ENCODE assay signal across 26 cellular contexts in the genomic region with DNA sequence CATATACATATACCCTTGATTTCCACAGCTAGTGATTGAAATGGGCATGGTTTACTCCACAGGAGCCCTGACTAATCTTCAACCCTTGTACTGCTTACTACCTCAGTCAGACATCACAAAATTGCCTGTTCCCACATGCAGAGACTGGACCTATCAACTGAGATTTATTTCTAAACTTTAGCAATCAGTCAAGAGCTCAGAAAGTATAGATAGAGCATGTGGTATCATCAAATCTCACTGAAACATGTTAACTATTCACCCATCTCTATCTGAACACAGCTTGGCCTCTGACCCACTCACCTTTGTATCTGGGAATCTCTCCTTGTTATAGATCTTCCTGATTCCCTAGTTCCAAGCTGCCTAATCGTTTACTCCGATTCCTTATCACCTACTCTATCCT. TPM values are rescaled to one million over a fixed set of nuclear protein-coding genes. Genes with fewer than 3 reads are reported as not detected.
DNase-seq lines count a peak whose midpoint lies in the region; ATAC-seq, FAIRE-seq and TF ChIP-seq lines count a peak whose summit lies in the region.
"Had no signal": no experiment of that assay in that cellular context is flagged by ENCODE, and none has a peak within 500 bp of the region (broad histone marks: within the 10 kb centered on the region; RNA-seq: fewer than 3 reads in every experiment).

No MANE protein-coding gene starts in this region.

- H3K27me3 ChIP-seq in BLaER1 treated with 17β-estradiol and CSF1 and Interleukin-3, amounts not matched to agents 10 nM and 100 nM = no peaks in the 10 kb centered on the region
- H3K27me3 ChIP-seq in hepatocyte (no peaks in the 10 kb centered on the region), BE2C (no peaks in the 10 kb centered on the region), pancreas (no peaks in the 10 kb centered on the region)
- no peaks in the 10 kb centered on the region for H3K27me3 ChIP-seq in naive thymus-derived CD4-positive, alpha-beta T cell (ENCODE audit: control insufficient read depth in 2 of 2, insufficient read depth in 2 of 2, low read length in 2 of 2)
- H3K27me3 ChIP-seq: body of pancreas, esophagus squamous epithelium, transverse colon had no signal

- intact Hi-C loops in naive thymus-derived CD4-positive, alpha-beta T cell (cut with micrococcal nuclease) = loop anchor here in 1 of 2 donors (2.0 kb wide), 1 partner anchor 14 kb away; the partner anchor contains the start of gene ADAM10
- intact Hi-C loops in pancreas (cut with DNase I) = no loop called here

- peak overlapping the region in 7 of 11 experiments; percentile 13 to 98 (median 19); a peak in 13 of 22 replicates for H3K4me2 ChIP-seq in BLaER1 treated with 17β-estradiol and CSF1 and Interleukin-3, amounts not matched to agents 10 nM and 100 nM
- H3K4me2 ChIP-seq in hepatocyte = peak overlapping the region; percentile 40

- H2AFZ ChIP-seq in hepatocyte = no peak overlapping the region

- DNase-seq in RWPE1 (ENCODE audit: low spot score) = peak; percentile 13
- DNase-seq in hepatocyte (ENCODE audit: low spot score) = no peak
- DNase-seq in naive thymus-derived CD4-positive, alpha-beta T cell = no peak
- no peak for DNase-seq in BE2C
- no peak for DNase-seq in DMS153 (lab: John Stamatoyannopoulos, UW)
- no peak for DNase-seq in hepatic stellate cell (ENCODE audit: low spot score)
- no peak for DNase-seq in pancreas
- DNase-seq: ACHN; activated CD4-positive, alpha-beta T cell treated with anti-CD3 and anti-CD28 coated beads, Interleukin-2, amount 10 ng/mL, durations not matched to agents 7 days and 5 days; activated CD8-positive, alpha-beta memory T cell treated with anti-CD3 and anti-CD28 coated beads, Interleukin-2, amount 10 ng/mL, durations not matched to agents 7 days and 5 days; activated naive CD8-positive, alpha-beta T cell treated with anti-CD3 and anti-CD28 coated beads, Interleukin-2, amount 10 ng/mL, durations not matched to agents 7 days and 5 days; C1 segment of cervical spinal cord; effector CD8-positive, alpha-beta T cell; esophagus squamous epithelium; NCI-H1105; NCI-H510A; NK-92 treated with Interleukin-12 subunit alpha and Interleukin-12 subunit beta, amount 100 ng/mL, for 24 hours; stimulated activated CD4-positive, alpha-beta T cell treated with anti-CD3 and anti-CD28 coated beads, Interleukin-4, amount 100 ng/mL, for 4 hours; stimulated activated naive CD8-positive, alpha-beta T cell treated with anti-CD3 and anti-CD28 coated beads, Interleukin-15, Interleukin-2, amounts not matched to agents 100 U/mL and 50 U/mL, for 24 hours; T-helper 2 cell; transverse colon had no signal

- H3K4me3 Mint-ChIP-seq in naive thymus-derived CD4-positive, alpha-beta T cell = peak overlapping the region in 1 of 10 donors; percentile 12
- H3K4me3 Mint-ChIP-seq: activated CD4-positive, alpha-beta T cell treated with anti-CD3 and anti-CD28 coated beads, Interleukin-2, amount 10 ng/mL, durations not matched to agents 7 days and 5 days; activated CD8-positive, alpha-beta memory T cell treated with anti-CD3 and anti-CD28 coated beads, Interleukin-2, amount 10 ng/mL, durations not matched to agents 7 days and 5 days; activated naive CD8-positive, alpha-beta T cell treated with anti-CD3 and anti-CD28 coated beads, Interleukin-2, amount 10 ng/mL, durations not matched to agents 7 days and 5 days; activated T-helper 1 cell treated with anti-CD3 and anti-CD28 coated beads, Interleukin-12 subunit alpha, Interleukin-12 subunit beta, Interleukin-2, Interleukin-4 antibody, amounts not matched to agents 30 ng/mL and 10 ng/mL and 1 ng/mL, durations not matched to agents 14 hours and 24 hours and 36 hours had no signal

- H3K36me3 ChIP-seq in BLaER1 treated with 17β-estradiol and CSF1 and Interleukin-3, amounts not matched to agents 10 nM and 100 nM = peaks cover 17 to 54% (median 43%) of the 10 kb centered on the region in 11 experiments
- H3K36me3 ChIP-seq in hepatocyte (replicated peaks; ENCODE audit: insufficient read depth, low read depth) = peaks cover 3% of the 10 kb centered on the region
- H3K36me3 ChIP-seq in naive thymus-derived CD4-positive, alpha-beta T cell (ENCODE audit: control insufficient read depth in 2 of 3, insufficient read depth in 3 of 3, low read length in 3 of 3) = no peaks in the 10 kb centered on the region
- H3K36me3 ChIP-seq in BE2C = no peaks in the 10 kb centered on the region
- H3K36me3 ChIP-seq in pancreas = no peaks in the 10 kb centered on the region
- H3K36me3 ChIP-seq: esophagus squamous epithelium, transverse colon had no signal

- 8% methylated on average over 2 of the region's 2 CpGs for WGBS in hepatocyte (ENCODE audit: low lambda C conversion rate, missing lambda C conversion rate)
- 21 to 29% methylated on average over 2 of the region's 2 CpGs for WGBS in pancreas, 2 donors

- peak overlapping the region in 1 of 11 experiments; percentile 7; a peak in 1 of 22 replicates for H3K9ac ChIP-seq in BLaER1 treated with 17β-estradiol and CSF1 and Interleukin-3, amounts not matched to agents 10 nM and 100 nM

- CTCF ChIA-PET in RWPE1 (lab: Yijun Ruan, JAX) = interaction anchor here (0.6 to 1.0 kb wide), 2 partner anchors 14 to 25 kb away, joined by 3 read pairs; no protein-coding TSS in a partner anchor
- CTCF ChIA-PET in naive thymus-derived CD4-positive, alpha-beta T cell (lab: Charles Lee) = no interaction called here

- H4K20me1 ChIP-seq in BLaER1 treated with 17β-estradiol and CSF1 and Interleukin-3, amounts not matched to agents 10 nM and 100 nM = peaks cover 35 to 96% (median 50%) of the 10 kb centered on the region in 11 experiments
- peaks cover 70% of the 10 kb centered on the region for H4K20me1 ChIP-seq in hepatocyte (ENCODE audit: insufficient read depth, poor library complexity, severe bottlenecking)

- H3K27ac Mint-ChIP-seq in naive thymus-derived CD4-positive, alpha-beta T cell = peak overlapping the region in 5 of 9 donors; percentile 4 to 84 (median 22)
- H3K27ac Mint-ChIP-seq: activated CD4-positive, alpha-beta T cell treated with anti-CD3 and anti-CD28 coated beads, Interleukin-2, amount 10 ng/mL, durations not matched to agents 7 days and 5 days; activated CD8-positive, alpha-beta memory T cell treated with anti-CD3 and anti-CD28 coated beads, Interleukin-2, amount 10 ng/mL, durations not matched to agents 7 days and 5 days; activated naive CD8-positive, alpha-beta T cell treated with anti-CD3 and anti-CD28 coated beads, Interleukin-2, amount 10 ng/mL, durations not matched to agents 7 days and 5 days; activated T-helper 1 cell treated with anti-CD3 and anti-CD28 coated beads, Interleukin-12 subunit alpha, Interleukin-12 subunit beta, Interleukin-2, Interleukin-4 antibody, amounts not matched to agents 30 ng/mL and 10 ng/mL and 1 ng/mL, durations not matched to agents 14 hours and 24 hours and 36 hours had no signal

- POLR2A ChIA-PET in RWPE1 (lab: Yijun Ruan, JAX; ENCODE audit: low non-redundant PET) = no interaction called here
- POLR2A ChIA-PET in naive thymus-derived CD4-positive, alpha-beta T cell (lab: Charles Lee) = no interaction called here

- peaks cover 71 to 98% (median 84%) of the 10 kb centered on the region in 10 experiments for H3K4me1 ChIP-seq in BLaER1 treated with 17β-estradiol and CSF1 and Interleukin-3, amounts not matched to agents 10 nM and 100 nM
- H3K4me1 ChIP-seq in hepatocyte (ENCODE audit: insufficient read depth) = peaks cover 9% of the 10 kb centered on the region
- peaks cover 13 to 14% of the 10 kb centered on the region in 2 donors for H3K4me1 ChIP-seq in naive thymus-derived CD4-positive, alpha-beta T cell (ENCODE audit: control insufficient read depth in 2 of 2, insufficient read depth in 2 of 2, low read length in 2 of 2)
- H3K4me1 ChIP-seq in BE2C = peaks cover 6% of the 10 kb centered on the region
- H3K4me1 ChIP-seq in pancreas = peaks cover 0 to 7% (median 5%) of the 10 kb centered on the region in 3 donors

- ATAC-seq in naive thymus-derived CD4-positive, alpha-beta T cell = no peak
- ATAC-seq in pancreas = no peak
- ATAC-seq: activated CD8-positive, alpha-beta memory T cell treated with anti-CD3 and anti-CD28 coated beads, Interleukin-2, amount 10 ng/mL, durations not matched to agents 7 days and 5 days; body of pancreas; stimulated activated naive CD8-positive, alpha-beta T cell treated with anti-CD3 and anti-CD28 coated beads, Interleukin-15, Interleukin-2, amounts not matched to agents 100 U/mL and 50 U/mL, for 24 hours had no signal

- peaks cover 0 to 4% (median 0%) of the 10 kb centered on the region in 11 donors for H3K9me3 Mint-ChIP-seq in naive thymus-derived CD4-positive, alpha-beta T cell
- H3K9me3 Mint-ChIP-seq: activated naive CD8-positive, alpha-beta T cell treated with anti-CD3 and anti-CD28 coated beads, Interleukin-2, amount 10 ng/mL, durations not matched to agents 7 days and 5 days; activated T-helper 1 cell treated with anti-CD3 and anti-CD28 coated beads, Interleukin-12 subunit alpha, Interleukin-12 subunit beta, Interleukin-2, Interleukin-4 antibody, amounts not matched to agents 30 ng/mL and 10 ng/mL and 1 ng/mL, durations not matched to agents 14 hours and 24 hours and 36 hours had no signal

- TF ChIP-seq CTCF in RWPE1 (conservative IDR thresholded peaks at IDR 0.05; ENCODE audit: low read depth) (no peak), hepatocyte (IDR thresholded peaks at IDR 0.05; ENCODE audit: poor library complexity) (no peak), BE2C (IDR thresholded peaks at IDR 0.05; ENCODE audit: low read depth, low read length) (no peak), pancreas (IDR thresholded peaks at IDR 0.05) (no peak)

- peaks cover 59 to 90% (median 86%) of the 10 kb centered on the region in 7 donors for H3K4me1 Mint-ChIP-seq in naive thymus-derived CD4-positive, alpha-beta T cell

- peaks cover 0 to 18% (median 0%) of the 10 kb centered on the region in 11 experiments; a peak in 5 of 22 replicates for H3K9me3 ChIP-seq in BLaER1 treated with 17β-estradiol and CSF1 and Interleukin-3, amounts not matched to agents 10 nM and 100 nM (replicated peaks in 1 of 11)
- H3K9me3 ChIP-seq in hepatocyte (ENCODE audit: low read depth) (no peaks in the 10 kb centered on the region), BE2C (no peaks in the 10 kb centered on the region), pancreas (no peaks in the 10 kb centered on the region)
- H3K9me3 ChIP-seq in naive thymus-derived CD4-positive, alpha-beta T cell (ENCODE audit: control insufficient read depth in 2 of 3, low read length in 3 of 3) = no peaks in the 10 kb centered on the region
- H3K9me3 ChIP-seq: body of pancreas, esophagus squamous epithelium, transverse colon had no signal

- H3K79me2 ChIP-seq in hepatocyte = peaks cover 98% of the 10 kb centered on the region

- no peak for FAIRE-seq in pancreas (lab: Jason Lieb, UNC)
- FAIRE-seq: H1, RCC 7860 had no signal

- no peaks in the 10 kb centered on the region for H3K9me2 ChIP-seq in hepatocyte (replicated peaks; ENCODE audit: insufficient read depth)

- peak overlapping the region in 4 of 11 experiments; percentile 0 to 28 (median 14); a peak in 4 of 22 replicates for H3K27ac ChIP-seq in BLaER1 treated with 17β-estradiol and CSF1 and Interleukin-3, amounts not matched to agents 10 nM and 100 nM
- H3K27ac ChIP-seq in RWPE1 = no peak overlapping the region
- peak overlapping the region; percentile 11 for H3K27ac ChIP-seq in hepatocyte
- H3K27ac ChIP-seq in naive thymus-derived CD4-positive, alpha-beta T cell (ENCODE audit: low read depth, low read length) = no peak overlapping the region
- no peak overlapping the region for H3K27ac ChIP-seq in pancreas
- H3K27ac ChIP-seq: body of pancreas, esophagus squamous epithelium, transverse colon had no signal

- peaks cover 0 to 24% (median 15%) of the 10 kb centered on the region in 5 donors for H3K36me3 Mint-ChIP-seq in naive thymus-derived CD4-positive, alpha-beta T cell

- no peaks in the 10 kb centered on the region for H3K27me3 Mint-ChIP-seq in naive thymus-derived CD4-positive, alpha-beta T cell
- H3K27me3 Mint-ChIP-seq: activated CD4-positive, alpha-beta T cell treated with anti-CD3 and anti-CD28 coated beads, Interleukin-2, amount 10 ng/mL, durations not matched to agents 7 days and 5 days; activated CD8-positive, alpha-beta memory T cell treated with anti-CD3 and anti-CD28 coated beads, Interleukin-2, amount 10 ng/mL, durations not matched to agents 7 days and 5 days; activated naive CD8-positive, alpha-beta T cell treated with anti-CD3 and anti-CD28 coated beads, Interleukin-2, amount 10 ng/mL, durations not matched to agents 7 days and 5 days had no signal

- no peak overlapping the region for H3K4me3 ChIP-seq in BLaER1 treated with 17β-estradiol and CSF1 and Interleukin-3, amounts not matched to agents 10 nM and 100 nM
- H3K4me3 ChIP-seq in hepatocyte (no peak overlapping the region), BE2C (ENCODE audit: low read depth, low read length) (no peak overlapping the region), pancreas (no peak overlapping the region)
- no peak overlapping the region for H3K4me3 ChIP-seq in naive thymus-derived CD4-positive, alpha-beta T cell (ENCODE audit: low read length)
- H3K4me3 ChIP-seq: body of pancreas, esophagus squamous epithelium, transverse colon had no signal

RNA-seq across cellular contexts. Expression of gene ADAM10, which starts 14.6 kb away (rescaled TPM):
- total RNA-seq in hepatocyte = 125 and 163 TPM in 2 replicates
- 112 and 121 TPM in 2 replicates for polyA plus RNA-seq in hepatocyte
- total RNA-seq in naive thymus-derived CD4-positive, alpha-beta T cell = 100 to 1,000 TPM; 119 to 170 (median 142) TPM
- polyA plus RNA-seq in naive thymus-derived CD4-positive, alpha-beta T cell = 100 to 1,000 TPM; 110 to 127 TPM
- 75.1 TPM for polyA plus RNA-seq in BE2C (2012; ENCODE audit: insufficient read depth, insufficient read length, low read depth)
- 10 to 100 TPM; 30.6 to 96.2 (median 37.6) TPM for total RNA-seq in pancreas
- 10 to 100 TPM in 1 of 2 donors, 1 to 10 TPM in 1; 6.1 to 13.0 TPM for polyA plus RNA-seq in pancreas

RNA-seq across cellular contexts. Expression of gene MINDY2, which starts 36.2 kb away (rescaled TPM):
- 17.9 and 19.3 TPM in 2 replicates for total RNA-seq in hepatocyte
- 32.3 and 44.2 TPM in 2 replicates for polyA plus RNA-seq in hepatocyte
- total RNA-seq in naive thymus-derived CD4-positive, alpha-beta T cell = 10 to 100 TPM; 10.4 to 16.6 (median 11.5) TPM
- polyA plus RNA-seq in naive thymus-derived CD4-positive, alpha-beta T cell = 1 to 10 TPM; 8.9 to 10.0 TPM
- 2.9 TPM for polyA plus RNA-seq in BE2C (2012; ENCODE audit: insufficient read depth, insufficient read length, low read depth)
- 10 to 100 TPM in 1 of 6 donors, 1 to 10 TPM in 5; 5.1 to 11.6 (median 6.3) TPM for total RNA-seq in pancreas
- 1 to 10 TPM; 2.8 to 2.9 TPM for polyA plus RNA-seq in pancreas
